In the genomic region with DNA sequence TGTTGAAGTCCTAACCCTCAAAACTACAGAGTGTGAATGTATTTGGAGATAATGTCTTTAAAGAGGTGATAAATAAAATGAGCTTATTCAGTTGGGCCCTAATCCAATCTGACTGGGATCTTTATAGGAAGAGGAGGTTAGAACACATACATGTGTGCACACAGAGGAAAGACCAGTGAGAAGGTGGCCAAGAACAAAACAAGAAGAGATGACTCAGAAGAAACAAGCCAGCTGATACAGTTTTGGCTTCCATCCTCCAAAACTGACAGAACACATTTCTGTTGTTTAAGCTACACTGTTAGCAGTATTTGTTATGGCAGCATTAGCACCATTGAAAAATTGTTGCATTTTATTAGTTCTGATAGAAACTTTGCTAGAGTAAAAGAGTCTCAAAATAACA, we compare ENCODE assay signal across 18 cellular contexts.
"Had no signal": no experiment of that assay in that cellular context is flagged by ENCODE, and none has a peak within 500 bp of the region (broad histone marks: within the 10 kb centered on the region; RNA-seq: fewer than 3 reads in every experiment).

No MANE protein-coding gene starts in this region.

- H3K4me3 Mint-ChIP-seq: activated T-cell treated with anti-CD3 and anti-CD28 coated beads, Interleukin-2, amount 50 U/mL, for 24 hours; neural crest cell; stimulated activated naive CD8-positive, alpha-beta T cell treated with anti-CD3 and anti-CD28 coated beads, Interleukin-15, Interleukin-2, amounts not matched to agents 100 ng/mL and 50 ng/mL, for 24 hours; T-helper 2 cell treated with Interferon-gamma antibody and Interleukin-4, amounts not matched to agents 5 μg/mL and 100 μg/mL, for 36 hours had no signal

- H3K36me3 Mint-ChIP-seq: activated naive CD4-positive, alpha-beta T cell treated with anti-CD3 and anti-CD28 coated beads, Interleukin-2, amount 50 U/mL, for 72 hours had no signal

- H3K4me3 ChIP-seq: cardiac muscle cell, heart left ventricle, left lung, pancreas, testis had no signal

- H3K27me3 Mint-ChIP-seq: activated T-cell treated with anti-CD3 and anti-CD28 coated beads, Interleukin-2, amount 50 U/mL, for 24 hours; stimulated activated naive CD8-positive, alpha-beta T cell treated with anti-CD3 and anti-CD28 coated beads, Interleukin-15, Interleukin-2, amounts not matched to agents 100 ng/mL and 50 ng/mL, for 24 hours had no signal

- H3K9me3 Mint-ChIP-seq: neural crest cell had no signal

- H3K4me1 Mint-ChIP-seq: neural crest cell had no signal

- DNase-seq: activated effector memory CD4-positive, alpha-beta T cell treated with Interleukin-2 at 50 U/mL for 16 hours; activated T-cell treated with anti-CD3 and anti-CD28 coated beads, Interleukin-2, amount 50 U/mL, for 24 hours; anterior cingulate cortex; effector CD4-positive, alpha-beta T cell; erythroblast; heart left ventricle; islet precursor cell; left lung; pancreas; stimulated activated CD4-positive, alpha-beta T cell treated with anti-CD3 and anti-CD28 coated beads, Interleukin-15, amount 100 ng/mL, for 24 hours; stimulated activated CD4-positive, alpha-beta T cell treated with anti-CD3 and anti-CD28 coated beads, Interleukin-4, amount 100 ng/mL, for 24 hours; SW 1271; testis had no signal

- H3K27ac Mint-ChIP-seq: activated naive CD4-positive, alpha-beta T cell treated with anti-CD3 and anti-CD28 coated beads, Interleukin-2, amount 50 U/mL, for 72 hours; activated T-cell treated with anti-CD3 and anti-CD28 coated beads, Interleukin-2, amount 50 U/mL, for 24 hours; stimulated activated naive CD8-positive, alpha-beta T cell treated with anti-CD3 and anti-CD28 coated beads, Interleukin-15, Interleukin-2, amounts not matched to agents 100 ng/mL and 50 ng/mL, for 24 hours; T-helper 2 cell treated with Interferon-gamma antibody and Interleukin-4, amounts not matched to agents 5 μg/mL and 100 μg/mL, for 36 hours had no signal
